In genomic region chr7:47484457-47484856, GRCh38 we compare ENCODE assay signal across 1 cellular context.
TF ChIP-seq lines count a peak whose summit lies in the region.

No MANE protein-coding gene starts in this region.

TF ChIP-seq in HEK293T, 16 proteins besides CTCF, POLR2A, EP300 and RAD21 (continued from another document):
- TF ChIP-seq FOXA1 (IDR thresholded peaks at IDR 0.05) (no peak), ARNT (IDR thresholded peaks at IDR 0.05) (no peak), SUZ12 (IDR thresholded peaks at IDR 0.05) (no peak), TARDBP (IDR thresholded peaks at IDR 0.05) (no peak), LEF1 (IDR thresholded peaks at IDR 0.05; ENCODE audit: borderline replicate concordance) (no peak), BHLHE40 (IDR thresholded peaks at IDR 0.05; ENCODE audit: borderline replicate concordance) (no peak), NFRKB (IDR thresholded peaks at IDR 0.05) (no peak), HDGF (IDR thresholded peaks at IDR 0.05; ENCODE audit: borderline replicate concordance) (no peak), CTBP1 (IDR thresholded peaks at IDR 0.05; ENCODE audit: borderline replicate concordance) (no peak), ZNF384 (IDR thresholded peaks at IDR 0.05) (no peak)
TF ChIP-seq in HEK293T: peak in this region for 0.
